14 cellular contexts compared by ENCODE assay signal in the genomic region with DNA sequence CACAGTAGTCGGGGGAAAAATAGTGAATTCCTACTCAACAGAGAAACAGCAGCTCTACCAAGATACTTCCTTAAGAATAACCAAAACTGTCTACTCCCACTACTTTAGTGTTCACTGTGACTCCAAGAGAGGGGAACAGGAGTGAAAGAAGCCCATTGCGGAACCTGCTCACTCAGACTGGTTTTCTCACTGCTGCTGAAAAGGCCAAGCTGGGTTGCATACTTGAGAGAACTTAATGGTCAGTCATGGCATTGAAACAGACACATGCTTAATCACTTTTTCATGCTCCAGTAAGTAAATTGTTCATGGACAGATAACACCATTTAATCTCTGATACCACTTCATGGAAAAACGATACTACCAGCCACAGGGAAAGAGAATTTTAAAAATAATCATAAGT. TPM values are rescaled to one million over a fixed set of nuclear protein-coding genes. Genes with fewer than 3 reads are reported as not detected.
A peak's percentile ranks its signal among the peaks of the same experiment; 100 is the strongest.
DNase-seq lines count a peak whose midpoint lies in the region; ATAC-seq and TF ChIP-seq lines count a peak whose summit lies in the region.
"Had no signal": no experiment of that assay in that cellular context is flagged by ENCODE, and none has a peak within 500 bp of the region (broad histone marks: within the 10 kb centered on the region; RNA-seq: fewer than 3 reads in every experiment).

No MANE protein-coding gene starts in this region.

- H3K36me3 ChIP-seq in stomach = no peaks in the 10 kb centered on the region
- H3K36me3 ChIP-seq: ascending aorta had no signal

- intact Hi-C loops in Right ventricle myocardium inferior (cut with DNase I) = no loop called here
- intact Hi-C loops in cardiac septum (cut with DNase I) = loop anchor here (5.0 kb wide), 1 partner anchor 35 kb away; the partner anchor contains the start of gene SLC8A1
- intact Hi-C loops in stomach (cut with DNase I; ENCODE audit: low total_unique reads) = no loop called here

- no peak for TF ChIP-seq EP300 in stomach (IDR thresholded peaks at IDR 0.05)

- H3K27me3 ChIP-seq in stomach = no peaks in the 10 kb centered on the region
- H3K27me3 ChIP-seq: ascending aorta had no signal

- no peak for TF ChIP-seq POLR2A in stomach (IDR thresholded peaks at IDR 0.05)

- DNase-seq in Right ventricle myocardium inferior (ENCODE audit: missing footprints) (no peak), cardiac septum (ENCODE audit: low spot score) (no peak), myocyte (ENCODE audit: low read depth) (peak; percentile 21), stomach (no peak), NCI-H748 (lab: John Stamatoyannopoulos, UW; ENCODE audit: unreplicated experiment) (no peak)
- DNase-seq: activated T-cell treated with anti-CD3 and anti-CD28 coated beads, Interleukin-2, amount 50 U/mL, for 72 hours; DND-41; natural killer cell; NCI-H2029 treated with DMSO at 0.1 percent for 48 hours had no signal

- no peaks in the 10 kb centered on the region for H3K9me3 ChIP-seq in stomach

- no peak overlapping the region for H3K4me3 ChIP-seq in stomach
- H3K4me3 ChIP-seq: ascending aorta had no signal

- TF ChIP-seq CTCF in stomach (IDR thresholded peaks at IDR 0.05) = no peak

- ATAC-seq in Right ventricle myocardium inferior = peak; percentile 47
- peak; percentile 57 for ATAC-seq in esophagus mucosa
- ATAC-seq in GM19455 (IDR thresholded peaks at IDR 0.05; ENCODE audit: unreplicated experiment) = no peak
- ATAC-seq in GM19328 (IDR thresholded peaks at IDR 0.05; ENCODE audit: unreplicated experiment) = no peak
- ATAC-seq: activated T-cell treated with anti-CD3 and anti-CD28 coated beads, Interleukin-2, amount 50 U/mL, for 72 hours; natural killer cell; WTC11 had no signal

- H3K27ac ChIP-seq in stomach = peak overlapping the region in 2 of 5 donors; percentile 21 to 34
- H3K27ac ChIP-seq: ascending aorta had no signal

- 38 to 65% (median 51%) methylated on average over 3 of the region's 3 CpGs for WGBS in stomach, 5 donors

- H3K4me1 ChIP-seq in stomach = peaks cover 0 to 21% (median 10%) of the 10 kb centered on the region in 4 donors

RNA-seq across cellular contexts. Expression of gene SLC8A1, which starts 35.7 kb away (rescaled TPM):
- total RNA-seq in Right ventricle myocardium inferior (999 TPM), cardiac septum (906 TPM), esophagus mucosa (1.3 TPM), myocyte (5.2 and 8.3 TPM in 2 replicates), stomach (100 to 1,000 TPM in 1 of 5 donors, 10 to 100 TPM in 4; 12.3 to 105 (median 21.4) TPM)
- polyA plus RNA-seq in myocyte (2012) = 3.1 TPM
- under 1 TPM; 0.31 to 0.75 (median 0.33) TPM for polyA plus RNA-seq in stomach

Comparison
In these comparisons a context has a peak if more than half of its experiments do, and no peak if none do; other contexts are left out.
1. ATAC-seq: peak in Right ventricle myocardium inferior (single experiment) and esophagus mucosa (single experiment); none in GM19455 (single experiment) and GM19328 (single experiment).